ENCODE assay signal across 1 cellular context in genomic region chr16:23734341-23734893, GRCh38.
TF ChIP-seq lines count a peak whose summit lies in the region.

No MANE protein-coding gene starts in this region.

TF ChIP-seq in HepG2, 621 proteins besides CTCF, POLR2A, EP300 and RAD21:
- TF ChIP-seq HES4 (CRISPR knock-in tag; IDR thresholded peaks at IDR 0.05; ENCODE audit: borderline replicate concordance) = 0 out of 2 replicates have a peak, but pooled peaks have one; percentile 29
- 0 out of 2 replicates have a peak, but pooled peaks have one; percentile 15 for TF ChIP-seq EED (CRISPR knock-in tag; IDR thresholded peaks at IDR 0.05)
- 0 out of 2 replicates have a peak, but pooled peaks have one; percentile 30 for TF ChIP-seq ZNF709 (CRISPR knock-in tag; IDR thresholded peaks at IDR 0.05)
- TF ChIP-seq ZNF772 (CRISPR knock-in tag; IDR thresholded peaks at IDR 0.05) = 0 out of 2 replicates have a peak, but pooled peaks have one; percentile 14
- TF ChIP-seq KDM5B (CRISPR knock-in tag; IDR thresholded peaks at IDR 0.05; ENCODE audit: borderline replicate concordance) = 0 out of 2 replicates have a peak, but pooled peaks have one; percentile 28
- 0 out of 2 replicates have a peak, but pooled peaks have one; percentile 36 for TF ChIP-seq RXRA (CRISPR knock-in tag; IDR thresholded peaks at IDR 0.05)
- TF ChIP-seq ZNF746 (CRISPR knock-in tag; IDR thresholded peaks at IDR 0.05) = 0 out of 2 replicates have a peak, but pooled peaks have one; percentile 34
- TF ChIP-seq EEA1 (CRISPR knock-in tag; IDR thresholded peaks at IDR 0.05; ENCODE audit: borderline replicate concordance) = peak; percentile 76; the same call in 1 of the 2 replicates
- TF ChIP-seq ZFP91 (CRISPR knock-in tag; IDR thresholded peaks at IDR 0.05; ENCODE audit: borderline replicate concordance) = peak; percentile 26; the same call in 1 of the 2 replicates
- 0 out of 2 replicates have a peak, but pooled peaks have one; percentile 25 for TF ChIP-seq ZNF225 (CRISPR knock-in tag; IDR thresholded peaks at IDR 0.05)
- 0 out of 2 replicates have a peak, but pooled peaks have one; percentile 53 for TF ChIP-seq ZSCAN30 (CRISPR knock-in tag; IDR thresholded peaks at IDR 0.05)
- TF ChIP-seq ZNF280B (CRISPR knock-in tag; IDR thresholded peaks at IDR 0.05; ENCODE audit: borderline replicate concordance) = peak; percentile 35; the same call in 1 of the 2 replicates
- TF ChIP-seq ZNF770 (CRISPR knock-in tag; IDR thresholded peaks at IDR 0.05) = peak; percentile 6; the same call in 1 of the 2 replicates
